Comparison of ENCODE assay signal across 19 cellular contexts in genomic region chr13:61258185-61258584, GRCh38.
"Had no signal": no experiment of that assay in that cellular context is flagged by ENCODE, and none has a peak within 500 bp of the region (broad histone marks: within the 10 kb centered on the region; RNA-seq: fewer than 3 reads in every experiment).

No MANE protein-coding gene starts in this region.

- DNase-seq: activated CD4-positive, alpha-beta memory T cell treated with anti-CD3 and anti-CD28 coated beads, Interleukin-2, amount 10 ng/mL, durations not matched to agents 7 days and 5 days; activated CD4-positive, alpha-beta T cell treated with anti-CD3 and anti-CD28 coated beads, Interleukin-2, amount 10 ng/mL, durations not matched to agents 24 days and 14 days; activated effector memory CD4-positive, alpha-beta T cell treated with Interleukin-2 at 50 U/mL for 16 hours; activated naive CD4-positive, alpha-beta T cell treated with anti-CD3 and anti-CD28 coated beads for 36 hours; activated T-cell treated with anti-CD3 and anti-CD28 coated beads, Interleukin-2, amount 50 U/mL, for 72 hours; cerebellar nuclear complex; heart left ventricle; lower lobe of right lung; mesendoderm; mucosa of descending colon; nephron progenitor cell; pancreas; right cardiac atrium; stimulated activated CD4-positive, alpha-beta T cell treated with anti-CD3 and anti-CD28 coated beads, Interleukin-12 subunit alpha, Interleukin-12 subunit beta, amount 100 ng/mL, for 4 hours; stimulated activated CD4-positive, alpha-beta T cell treated with anti-CD3 and anti-CD28 coated beads, Interleukin-4, amount 100 ng/mL, for 4 hours; stimulated activated naive CD8-positive, alpha-beta T cell treated with anti-CD3 and anti-CD28 coated beads, Interleukin-15, Interleukin-2, amounts not matched to agents 100 U/mL and 50 U/mL, for 24 hours; upper lobe of right lung had no signal

- ATAC-seq: activated CD4-positive, CD25-positive, alpha-beta regulatory T cell treated with anti-CD3 and anti-CD28 coated beads, Interleukin-2, amount 50 U/mL, for 24 hours; activated T-cell treated with anti-CD3 and anti-CD28 coated beads, Interleukin-2, amount 50 U/mL, for 72 hours; heart left ventricle; lower lobe of right lung; mucosa of descending colon; pancreas; right cardiac atrium; stimulated activated naive CD8-positive, alpha-beta T cell treated with anti-CD3 and anti-CD28 coated beads, Interleukin-15, Interleukin-2, amounts not matched to agents 100 U/mL and 50 U/mL, for 24 hours; upper lobe of right lung had no signal

- FAIRE-seq: keratinocyte had no signal
